Comparison of ENCODE assay signal across 9 cellular contexts in genomic region chr16:67399218-67399733, GRCh38. TPM values are rescaled to one million over a fixed set of nuclear protein-coding genes. Genes with fewer than 3 reads are reported as not detected.
DNase-seq lines count a peak whose midpoint lies in the region; ATAC-seq and TF ChIP-seq lines count a peak whose summit lies in the region.
"Had no signal": no experiment of that assay in that cellular context is flagged by ENCODE, and none has a peak within 500 bp of the region (broad histone marks: within the 10 kb centered on the region; RNA-seq: fewer than 3 reads in every experiment).

No MANE protein-coding gene starts in this region.

- TF ChIP-seq POLR2A in right lobe of liver (IDR thresholded peaks at IDR 0.05) = no peak

- H3K4me3 ChIP-seq in GM12865 (ENCODE audit: low read depth, low read length) (no peak overlapping the region), right lobe of liver (no peak overlapping the region)

- H3K27me3 Mint-ChIP-seq in T-helper 2 cell treated with Interferon-gamma antibody and Interleukin-4, amounts not matched to agents 5 μg/mL and 100 μg/mL, for 36 hours (ENCODE audit: low read depth) = peaks cover 24% of the 10 kb centered on the region

- no peaks in the 10 kb centered on the region for H3K9me3 Mint-ChIP-seq in T-helper 2 cell treated with Interferon-gamma antibody and Interleukin-4, amounts not matched to agents 5 μg/mL and 100 μg/mL, for 36 hours

- intact Hi-C loops in right lobe of liver (cut with DNase I) = loop anchor here in 1 of 2 donors (10.0 kb wide), 1 partner anchor 144 kb away; no protein-coding TSS in a partner anchor

- no peaks in the 10 kb centered on the region for H3K36me3 ChIP-seq in right lobe of liver

- peaks cover 2% of the 10 kb centered on the region for H3K4me1 Mint-ChIP-seq in T-helper 2 cell treated with Interferon-gamma antibody and Interleukin-4, amounts not matched to agents 5 μg/mL and 100 μg/mL, for 36 hours (ENCODE audit: low read depth)

- WGBS in right lobe of liver (ENCODE audit: insufficient coverage, low coverage, low lambda C conversion rate, missing lambda C conversion rate) = 8% methylated on average over 5 of the region's 42 CpGs

- DNase-seq in GM12865 (ENCODE audit: low read depth) (peak; percentile 33), right lobe of liver (peak in 1 of 3 donors; percentile 54), NCI-H2081 (lab: John Stamatoyannopoulos, UW) (no peak)
- peak; percentile 40 for DNase-seq in T-helper 2 cell treated with Interferon-gamma antibody and Interleukin-4, amounts not matched to agents 5 μg/mL and 100 μg/mL, for 36 hours (ENCODE audit: low spot score)
- peak; percentile 14 for DNase-seq in central memory CD4-positive, alpha-beta T cell
- DNase-seq in stimulated activated naive CD4-positive, alpha-beta T cell treated with Interleukin-2 at 50 U/mL for 16 hours (lab: John Stamatoyannopoulos, UW) = peak; percentile 7

- no peak overlapping the region for H3K27ac Mint-ChIP-seq in T-helper 2 cell treated with Interferon-gamma antibody and Interleukin-4, amounts not matched to agents 5 μg/mL and 100 μg/mL, for 36 hours

- no peak overlapping the region for H3K4me3 Mint-ChIP-seq in T-helper 2 cell treated with Interferon-gamma antibody and Interleukin-4, amounts not matched to agents 5 μg/mL and 100 μg/mL, for 36 hours

- H3K4me1 ChIP-seq in right lobe of liver = peaks cover 0 to 3% (median 0%) of the 10 kb centered on the region in 4 donors

- ATAC-seq in right lobe of liver = peak; percentile 45 to 56 (median 52)
- ATAC-seq in GM19467 (IDR thresholded peaks at IDR 0.05; ENCODE audit: unreplicated experiment) = no peak
- ATAC-seq in HG03039 (IDR thresholded peaks at IDR 0.05; ENCODE audit: unreplicated experiment) = no peak

- no peak overlapping the region for H3K27ac ChIP-seq in right lobe of liver

- no peaks in the 10 kb centered on the region for H3K36me3 Mint-ChIP-seq in T-helper 2 cell treated with Interferon-gamma antibody and Interleukin-4, amounts not matched to agents 5 μg/mL and 100 μg/mL, for 36 hours (ENCODE audit: low read depth)

- TF ChIP-seq CTCF in GM12865 (IDR thresholded peaks at IDR 0.05; ENCODE audit: insufficient read depth, low read depth, low read length, missing control alignments) = peak; percentile 78
- TF ChIP-seq CTCF in right lobe of liver (IDR thresholded peaks at IDR 0.05) = peak; percentile 49 to 67 (median 54)

- no peaks in the 10 kb centered on the region for H3K27me3 ChIP-seq in right lobe of liver

- no peaks in the 10 kb centered on the region for H3K9me3 ChIP-seq in right lobe of liver

RNA-seq across cellular contexts. Expression of gene TPPP3, which starts 6.0 kb away (rescaled TPM):
- under 1 TPM in 5 of 6 experiments, not detected in 1; 0.24 to 0.65 (median 0.37) TPM for total RNA-seq in right lobe of liver
- total RNA-seq: HT1080 had no signal

RNA-seq across cellular contexts. Expression of gene ZDHHC1, which starts 17.0 kb away (rescaled TPM):
- total RNA-seq in right lobe of liver = 1 to 10 TPM; 1.2 to 4.0 (median 1.8) TPM

RNA-seq across cellular contexts. Expression of gene HSD11B2, which starts 31.6 kb away (rescaled TPM):
- total RNA-seq in right lobe of liver = 1 to 10 TPM; 1.3 to 2.7 (median 2.1) TPM

Comparison
In these comparisons a context has a peak if more than half of its experiments do, and no peak if none do; other contexts are left out.
1. DNase-seq: peak in GM12865 (single experiment), T-helper 2 cell treated with Interferon-gamma antibody and Interleukin-4, amounts not matched to agents 5 μg/mL and 100 μg/mL, for 36 hours (single experiment), central memory CD4-positive, alpha-beta T cell (single experiment) and stimulated activated naive CD4-positive, alpha-beta T cell treated with Interleukin-2 at 50 U/mL for 16 hours (single experiment); none in NCI-H2081 (0 of 2).
2. ATAC-seq: peak in right lobe of liver (4 of 4); none in GM19467 (single experiment) and HG03039 (single experiment).